In genomic region chr13:39602277-39602613, GRCh38 we compare ENCODE assay signal across 8 cellular contexts. TPM values are rescaled to one million over a fixed set of nuclear protein-coding genes. Genes with fewer than 3 reads are reported as not detected.
A peak's percentile ranks its signal among the peaks of the same experiment; 100 is the strongest.
DNase-seq lines count a peak whose midpoint lies in the region; ATAC-seq and TF ChIP-seq lines count a peak whose summit lies in the region.

No MANE protein-coding gene starts in this region.

- DNase-seq in cardiac muscle cell (ENCODE audit: low read depth in 1 of 2, low spot score in 1 of 2) (no peak), left ventricle myocardium superior (no peak), WERI-Rb-1 (no peak), iPS DF 6.9 (ENCODE audit: low read depth, low spot score) (no peak), suprapubic skin (ENCODE audit: low spot score in 2 of 2) (no peak), dermis blood vessel endothelial cell (no peak), NCI-H1105 treated with DMSO at 0.1 percent for 48 hours (lab: John Stamatoyannopoulos, UW) (no peak)

- no peak for TF ChIP-seq POLR2A in suprapubic skin (IDR thresholded peaks at IDR 0.05)

- intact Hi-C loops in left ventricle myocardium superior (cut with micrococcal nuclease) = loop anchor here (5.0 kb wide), 2 partner anchors 185 to 330 kb away; no protein-coding TSS in a partner anchor

- peaks cover 5% of the 10 kb centered on the region for H3K4me1 ChIP-seq in cardiac muscle cell (ENCODE audit: low read depth)
- H3K4me1 ChIP-seq in iPS DF 6.9 (ENCODE audit: control insufficient read depth, insufficient read depth, low read length) = no peaks in the 10 kb centered on the region
- H3K4me1 ChIP-seq in suprapubic skin = peaks cover 22% of the 10 kb centered on the region

- H3K36me3 ChIP-seq in cardiac muscle cell (no peaks in the 10 kb centered on the region), WERI-Rb-1 (no peaks in the 10 kb centered on the region), iPS DF 6.9 (ENCODE audit: control insufficient read depth, insufficient read depth, low read length) (no peaks in the 10 kb centered on the region), suprapubic skin (no peaks in the 10 kb centered on the region)

- H3K27ac ChIP-seq in cardiac muscle cell (no peak overlapping the region), WERI-Rb-1 (peak overlapping the region; percentile 59), iPS DF 6.9 (ENCODE audit: low read length) (no peak overlapping the region), suprapubic skin (peak overlapping the region; percentile 91)

- TF ChIP-seq CTCF in cardiac muscle cell (IDR thresholded peaks at IDR 0.05; ENCODE audit: low read depth, low read length) (no peak), WERI-Rb-1 (IDR thresholded peaks at IDR 0.05; ENCODE audit: low read depth, low read length) (no peak), suprapubic skin (IDR thresholded peaks at IDR 0.05) (no peak)

- peaks cover 15% of the 10 kb centered on the region for H3K27me3 ChIP-seq in cardiac muscle cell
- no peaks in the 10 kb centered on the region for H3K27me3 ChIP-seq in WERI-Rb-1 (ENCODE audit: insufficient read depth, low read depth, severe bottlenecking)
- H3K27me3 ChIP-seq in iPS DF 6.9 (ENCODE audit: control insufficient read depth, insufficient read depth, low read length) = no peaks in the 10 kb centered on the region; the same call in 1 of the 2 replicates
- H3K27me3 ChIP-seq in suprapubic skin = no peaks in the 10 kb centered on the region

- no CpG with 5 or more reads among the region's 11 CpGs for WGBS in iPS DF 6.9 (ENCODE audit: insufficient coverage, insufficient read length)
- WGBS in suprapubic skin = 1% methylated on average over 11 of the region's 11 CpGs

- ATAC-seq in left ventricle myocardium superior (no peak), HG02973 (IDR thresholded peaks at IDR 0.05; ENCODE audit: unreplicated experiment) (peak; percentile 33)

- H3K4me3 ChIP-seq in cardiac muscle cell = peak overlapping the region; percentile 75
- peak overlapping the region; percentile 73 for H3K4me3 ChIP-seq in WERI-Rb-1 (ENCODE audit: low read depth, low read length)
- peak overlapping the region; percentile 79; the same call in 1 of the 2 replicates for H3K4me3 ChIP-seq in iPS DF 6.9 (ENCODE audit: low read length)
- peak overlapping the region; percentile 88 for H3K4me3 ChIP-seq in suprapubic skin

- H3K9me3 ChIP-seq in cardiac muscle cell (ENCODE audit: low read depth) (no peaks in the 10 kb centered on the region), WERI-Rb-1 (ENCODE audit: severe bottlenecking) (no peaks in the 10 kb centered on the region), iPS DF 6.9 (ENCODE audit: control insufficient read depth, insufficient read depth, low read length) (no peaks in the 10 kb centered on the region; the same call in 1 of the 2 replicates), suprapubic skin (no peaks in the 10 kb centered on the region)

- no peak for TF ChIP-seq EP300 in suprapubic skin (IDR thresholded peaks at IDR 0.05)

RNA-seq across cellular contexts. Expression of gene LHFPL6, which starts 0.7 kb away (rescaled TPM):
- 10.0 and 10.6 TPM in 2 replicates for total RNA-seq in cardiac muscle cell
- 13.5 and 19.2 TPM in 2 replicates for polyA plus RNA-seq in cardiac muscle cell
- total RNA-seq in left ventricle myocardium superior = 54.3 TPM
- total RNA-seq in suprapubic skin = 10 to 100 TPM; 10.6 to 21.0 (median 15.6) TPM
- total RNA-seq in dermis blood vessel endothelial cell = 62.8 and 67.4 TPM in 2 replicates

RNA-seq across cellular contexts. Expression of gene COG6, which starts 53.2 kb away (rescaled TPM):
- total RNA-seq in cardiac muscle cell = 33.5 and 52.6 TPM in 2 replicates
- 21.3 and 29.5 TPM in 2 replicates for polyA plus RNA-seq in cardiac muscle cell
- total RNA-seq in left ventricle myocardium superior = 21.8 TPM
- 10 to 100 TPM; 14.8 to 28.2 (median 22.9) TPM for total RNA-seq in suprapubic skin
- total RNA-seq in dermis blood vessel endothelial cell = 22.3 and 25.0 TPM in 2 replicates

Comparison
In these comparisons a context has a peak if more than half of its experiments do, and no peak if none do; other contexts are left out.
1. H3K27ac ChIP-seq: peak in WERI-Rb-1 (single experiment) and suprapubic skin (single experiment); none in cardiac muscle cell (single experiment) and iPS DF 6.9 (single experiment).
2. Peak in every context shown above with its lines, with median percentiles within 50 percentile points of each other: H3K4me3 ChIP-seq.